In genomic region chr1:52632732-52633290, GRCh38 we compare ENCODE assay signal across 8 cellular contexts.
A peak's percentile ranks its signal among the peaks of the same experiment; 100 is the strongest.
DNase-seq lines count a peak whose midpoint lies in the region; ATAC-seq and TF ChIP-seq lines count a peak whose summit lies in the region.

Gene SHISAL2A, plus strand, starts transcription at chr1:52633168. Its CDS starts 326 bp downstream, at chr1:52633494.

- H3K36me3 Mint-ChIP-seq in memory B cell, result peaks cover 4% of the 10 kb centered on the region

- no peaks in the 10 kb centered on the region for H3K27me3 Mint-ChIP-seq in memory B cell

- H3K9me3 Mint-ChIP-seq in memory B cell, result no peaks in the 10 kb centered on the region

- H3K27ac Mint-ChIP-seq in memory B cell, result peak within 1 kb of the TSS; percentile 98

- TF ChIP-seq CTCF in choroid plexus epithelial cell (conservative IDR thresholded peaks at IDR 0.05; ENCODE audit: low read depth, low read length), result no peak

- peak within 1 kb of the TSS; percentile 90 for H3K4me3 Mint-ChIP-seq in memory B cell

- H3K4me3 ChIP-seq in choroid plexus epithelial cell (ENCODE audit: low read depth, low read length), result peak within 1 kb of the TSS; percentile 42

- peak; percentile 50 to 60 for ATAC-seq in activated CD4-positive, CD25-positive, alpha-beta regulatory T cell treated with anti-CD3 and anti-CD28 coated beads, Interleukin-2, amount 50 U/mL, for 24 hours
- peak; percentile 23 for ATAC-seq in memory B cell (ENCODE audit: low read depth)

- peaks cover 50% of the 10 kb centered on the region for H3K4me1 Mint-ChIP-seq in memory B cell

- DNase-seq in NCI-H1436 (lab: John Stamatoyannopoulos, UW), result peak; percentile 4
- DNase-seq in NCI-H1436 treated with DMSO at 0.1 percent for 48 hours (lab: John Stamatoyannopoulos, UW), result no peak
- no peak for DNase-seq in choroid plexus epithelial cell (ENCODE audit: low read depth)
- peak; percentile 53 to 65 for DNase-seq in memory B cell (ENCODE audit: low spot score in 2 of 2)
- peak; percentile 18 for DNase-seq in stimulated activated CD8-positive, alpha-beta memory T cell treated with anti-CD3 and anti-CD28 coated beads, Interleukin-7, amount 100 ng/mL, for 24 hours (ENCODE audit: low read depth)
- DNase-seq in cortex of kidney (lab: John Stamatoyannopoulos, UW), result no peak
- no peak for DNase-seq in SHP77 (lab: John Stamatoyannopoulos, UW)

Comparison
In these comparisons a context has a peak if more than half of its experiments do, and no peak if none do; other contexts are left out.
1. DNase-seq: peak in NCI-H1436 (single experiment), memory B cell (2 of 2) and stimulated activated CD8-positive, alpha-beta memory T cell treated with anti-CD3 and anti-CD28 coated beads, Interleukin-7, amount 100 ng/mL, for 24 hours (single experiment); none in NCI-H1436 treated with DMSO at 0.1 percent for 48 hours (single experiment), choroid plexus epithelial cell (single experiment), cortex of kidney (single experiment) and SHP77 (0 of 2).